ENCODE assay signal across 13 cellular contexts in genomic region chr15:96047255-96047931, GRCh38.
DNase-seq lines count a peak whose midpoint lies in the region; ATAC-seq, FAIRE-seq and TF ChIP-seq lines count a peak whose summit lies in the region.
"Had no signal": no experiment of that assay in that cellular context is flagged by ENCODE, and none has a peak within 500 bp of the region (broad histone marks: within the 10 kb centered on the region; RNA-seq: fewer than 3 reads in every experiment).

No MANE protein-coding gene starts in this region.

- TF ChIP-seq CTCF in bronchial epithelial cell (IDR thresholded peaks at IDR 0.05; ENCODE audit: insufficient read depth, low read length, severe bottlenecking) (no peak), left lung (IDR thresholded peaks at IDR 0.05) (no peak), uterus (IDR thresholded peaks at IDR 0.05) (no peak), PC-3 (conservative IDR thresholded peaks at IDR 0.05; ENCODE audit: low read depth, low read length) (no peak)

- FAIRE-seq in bronchial epithelial cell (lab: Jason Lieb, UNC), result no peak
- FAIRE-seq: islet of Langerhans had no signal

- CTCF ChIA-PET in PC-3 (lab: Charles Lee), result no interaction called here

- POLR2A ChIA-PET in PC-3 (lab: Charles Lee; ENCODE audit: unreplicated experiment), result no interaction called here

- H3K36me3 ChIP-seq in bronchial epithelial cell (ENCODE audit: control insufficient read depth, insufficient read depth, low read length) (no peaks in the 10 kb centered on the region), left lung (no peaks in the 10 kb centered on the region), uterus (no peaks in the 10 kb centered on the region), PC-3 (ENCODE audit: low read depth, low read length) (no peaks in the 10 kb centered on the region)
- H3K36me3 ChIP-seq: Peyer's patch had no signal

- H3K27ac Mint-ChIP-seq in activated naive CD8-positive, alpha-beta T cell treated with anti-CD3 and anti-CD28 coated beads for 36 hours, result no peak overlapping the region

- no peak overlapping the region for H2AFZ ChIP-seq in PC-3 (ENCODE audit: low read length)

- H3K4me1 Mint-ChIP-seq in activated naive CD8-positive, alpha-beta T cell treated with anti-CD3 and anti-CD28 coated beads for 36 hours, result no peaks in the 10 kb centered on the region

- peak; percentile 18 for ATAC-seq in left lung
- no peak; the same call in 1 of the 2 replicates for ATAC-seq in PC-3

- H3K36me3 Mint-ChIP-seq in activated naive CD8-positive, alpha-beta T cell treated with anti-CD3 and anti-CD28 coated beads for 36 hours, result no peaks in the 10 kb centered on the region

- no peaks in the 10 kb centered on the region for H3K79me2 ChIP-seq in PC-3 (ENCODE audit: low read length)

- no peak overlapping the region for H3K4me2 ChIP-seq in PC-3 (ENCODE audit: low read length)

- TF ChIP-seq POLR2A in uterus (IDR thresholded peaks at IDR 0.05), result no peak

- peaks cover 77% of the 10 kb centered on the region for H3K27me3 Mint-ChIP-seq in activated naive CD8-positive, alpha-beta T cell treated with anti-CD3 and anti-CD28 coated beads for 36 hours

- BruUV-seq in PC-3 (replicated peaks; lab: Mats Ljungman, UMichigan), result no TSS peak

- intact Hi-C loops in left lung (cut with DNase I) (no loop called here), uterus (cut with DNase I; ENCODE audit: low total_unique reads) (no loop called here), PC-3 (cut with micrococcal nuclease) (no loop called here)

- H3K4me3 ChIP-seq in bronchial epithelial cell (ENCODE audit: low read depth, low read length) (no peak overlapping the region), left lung (no peak overlapping the region), uterus (no peak overlapping the region), PC-3 (ENCODE audit: low read length) (no peak overlapping the region)
- H3K4me3 ChIP-seq: Peyer's patch had no signal

- H3K27me3 ChIP-seq in bronchial epithelial cell (ENCODE audit: control insufficient read depth, insufficient read depth, low read length) (no peaks in the 10 kb centered on the region), left lung (peaks cover 0 to 9% of the 10 kb centered on the region in 2 donors), uterus (no peaks in the 10 kb centered on the region), PC-3 (ENCODE audit: low read length) (no peaks in the 10 kb centered on the region)
- H3K27me3 ChIP-seq: Peyer's patch had no signal

- H3K9ac ChIP-seq in PC-3 (ENCODE audit: low read length), result no peak overlapping the region

- no peaks in the 10 kb centered on the region for H4K20me1 ChIP-seq in PC-3 (ENCODE audit: low read length)

- no peak overlapping the region for H3K4me3 Mint-ChIP-seq in activated naive CD8-positive, alpha-beta T cell treated with anti-CD3 and anti-CD28 coated beads for 36 hours

- no peaks in the 10 kb centered on the region for H3K9me2 ChIP-seq in PC-3 (replicated peaks; ENCODE audit: low read length)

- H3K4me1 ChIP-seq in left lung, result peaks cover 5 to 9% of the 10 kb centered on the region in 2 donors
- no peaks in the 10 kb centered on the region for H3K4me1 ChIP-seq in uterus
- no peaks in the 10 kb centered on the region for H3K4me1 ChIP-seq in PC-3 (ENCODE audit: insufficient read depth, low read length)
- H3K4me1 ChIP-seq: Peyer's patch had no signal

- H3F3A ChIP-seq in PC-3 (ENCODE audit: low read length, unreplicated experiment), result no peaks in the 10 kb centered on the region

- H3K27ac ChIP-seq in left lung (no peak overlapping the region), uterus (peak overlapping the region; percentile 62 to 68), PC-3 (ENCODE audit: low read length) (no peak overlapping the region)
- H3K27ac ChIP-seq: Peyer's patch had no signal

- DNase-seq in NOMO-1 treated with DMSO at 0.1 percent for 48 hours (lab: John Stamatoyannopoulos, UW; ENCODE audit: unreplicated experiment) (peak; percentile 16), NOMO-1 treated with dmso at 0.1 percent for 144 hours (lab: John Stamatoyannopoulos, UW; ENCODE audit: unreplicated experiment) (no peak), bronchial epithelial cell (ENCODE audit: low read depth) (peak; percentile 41), left lung (no peak), uterus (peak; percentile 22 to 36), NCI-H146 treated with DMSO at 0.1 percent for 48 hours (lab: John Stamatoyannopoulos, UW; ENCODE audit: unreplicated experiment) (no peak), PC-3 (no peak)
- DNase-seq in activated naive CD8-positive, alpha-beta T cell treated with anti-CD3 and anti-CD28 coated beads for 36 hours, result no peak
- DNase-seq: 8988T; NCI-H1417 treated with DMSO at 0.1 percent for 48 hours; Peyer's patch; stimulated activated CD4-positive, alpha-beta T cell treated with anti-CD3 and anti-CD28 coated beads, Interleukin-12 subunit alpha, Interleukin-12 subunit beta, amount 100 ng/mL, for 4 hours had no signal

- H3K9me3 ChIP-seq in left lung (no peaks in the 10 kb centered on the region), uterus (no peaks in the 10 kb centered on the region), PC-3 (ENCODE audit: low read length) (no peaks in the 10 kb centered on the region)
- H3K9me3 ChIP-seq: Peyer's patch had no signal

- no peaks in the 10 kb centered on the region for H3K9me3 Mint-ChIP-seq in activated naive CD8-positive, alpha-beta T cell treated with anti-CD3 and anti-CD28 coated beads for 36 hours

Comparison
In these comparisons a context has a peak if more than half of its experiments do, and no peak if none do; other contexts are left out.
1. DNase-seq: peak in NOMO-1 treated with DMSO at 0.1 percent for 48 hours (single experiment), bronchial epithelial cell (single experiment) and uterus (2 of 2); none in NOMO-1 treated with dmso at 0.1 percent for 144 hours (single experiment), left lung (0 of 2), NCI-H146 treated with DMSO at 0.1 percent for 48 hours (single experiment), activated naive CD8-positive, alpha-beta T cell treated with anti-CD3 and anti-CD28 coated beads for 36 hours (single experiment) and PC-3 (single experiment).
2. H3K27ac ChIP-seq: peak in uterus (2 of 2); none in left lung (0 of 2) and PC-3 (single experiment).